Comparison of ENCODE assay signal across 18 cellular contexts in the genomic region with DNA sequence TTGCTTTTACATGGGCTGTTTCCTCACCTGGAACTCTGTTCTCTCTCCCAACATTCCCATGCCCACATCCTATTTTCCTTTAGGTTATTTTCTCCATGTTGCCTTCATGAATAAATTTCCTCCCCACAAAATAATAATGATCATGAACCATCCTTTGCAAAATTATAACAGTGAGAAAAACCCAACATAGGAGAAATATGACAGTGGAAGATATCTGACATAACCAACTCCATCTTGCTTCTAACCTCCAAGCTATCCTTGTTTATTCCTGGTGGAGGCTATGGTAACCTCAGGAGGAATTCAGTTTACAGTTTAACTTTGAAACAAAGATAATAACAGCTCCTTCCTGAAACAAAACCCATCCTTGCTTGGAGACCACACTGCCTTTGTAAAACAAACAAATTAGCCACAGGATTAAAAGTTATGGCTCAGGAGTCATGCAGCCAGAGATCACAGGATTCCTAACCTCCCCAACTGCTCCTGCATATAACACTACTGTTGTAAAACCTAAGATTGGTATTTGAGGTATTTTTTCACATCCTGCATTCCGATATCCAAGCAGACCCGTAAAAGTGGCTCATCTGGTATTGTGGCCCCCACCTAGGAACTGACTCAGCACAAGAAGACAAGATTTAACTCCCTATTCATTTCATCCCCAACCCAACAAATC.
DNase-seq lines count a peak whose midpoint lies in the region; ATAC-seq and TF ChIP-seq lines count a peak whose summit lies in the region.
"Had no signal": no experiment of that assay in that cellular context is flagged by ENCODE, and none has a peak within 500 bp of the region (broad histone marks: within the 10 kb centered on the region; RNA-seq: fewer than 3 reads in every experiment).

No MANE protein-coding gene starts in this region.

- in situ Hi-C loops in IMR-90 (cut with MboI; ENCODE audit: low sequenced_read_pairs), result no loop called here

- POLR2A ChIA-PET in BJ (lab: Charles Lee), result interaction anchor here (0.5 kb wide), 1 partner anchor 8 kb away, joined by 3 read pairs; no protein-coding TSS in a partner anchor
- POLR2A ChIA-PET in IMR-90 (lab: Charles Lee; ENCODE audit: unreplicated experiment), result no interaction called here

- peak; percentile 60 for DNase-seq in BJ (ENCODE audit: low read depth)
- peak; percentile 45 for DNase-seq in IMR-90
- DNase-seq in astrocyte of the hippocampus (ENCODE audit: low read depth, low spot score), result peak; percentile 5
- DNase-seq in kidney tubule cell (ENCODE audit: low spot score), result peak; percentile 99
- no peak for DNase-seq in GM19240 (ENCODE audit: insufficient read length, low spot score)
- no peak for DNase-seq in SW 1271 (lab: John Stamatoyannopoulos, UW)
- DNase-seq: activated T-cell treated with anti-CD3 and anti-CD28 coated beads, Interleukin-2, amount 50 U/mL, for 72 hours; brain microvascular endothelial cell; MV-4-11; naive thymus-derived CD8-positive, alpha-beta T cell; NCI-H1930; NCI-H446; stimulated activated CD4-positive, alpha-beta T cell treated with anti-CD3 and anti-CD28 coated beads, Interleukin-4, amount 100 ng/mL, for 1 hour had no signal

- no peak for TF ChIP-seq CTCF in BJ (IDR thresholded peaks at IDR 0.05; ENCODE audit: insufficient read depth, low read depth, low read length)
- no peak for TF ChIP-seq CTCF in IMR-90 (conservative IDR thresholded peaks at IDR 0.05; ENCODE audit: low read depth, low read length)

- no peak overlapping the region for H4K5ac ChIP-seq in IMR-90 (ENCODE audit: low read depth, low read length)

- no peaks in the 10 kb centered on the region for H3K9me1 ChIP-seq in IMR-90 (ENCODE audit: insufficient read depth, low read length)

- H3K56ac ChIP-seq in IMR-90 (ENCODE audit: extremely low read depth, insufficient read depth, low read length), result no peak overlapping the region

- H3K27ac ChIP-seq in IMR-90 (ENCODE audit: insufficient read depth, low read length), result no peak overlapping the region
- H3K27ac ChIP-seq: brain microvascular endothelial cell, epithelial cell of prostate, gastroesophageal sphincter had no signal

- H3K4me2 ChIP-seq in IMR-90 (ENCODE audit: low read depth, low read length), result no peak overlapping the region

- no peaks in the 10 kb centered on the region for H3K79me1 ChIP-seq in IMR-90 (ENCODE audit: low read depth in 1 of 2, low read length in 2 of 2)

- H3K36me3 ChIP-seq in BJ (ENCODE audit: control insufficient read depth, insufficient read depth, low read length) (no peaks in the 10 kb centered on the region), IMR-90 (ENCODE audit: control insufficient read depth, insufficient read depth, low read length) (no peaks in the 10 kb centered on the region)
- H3K36me3 ChIP-seq: brain microvascular endothelial cell, gastroesophageal sphincter had no signal

- no peak overlapping the region for H4K8ac ChIP-seq in IMR-90 (ENCODE audit: low read depth in 2 of 2, low read length in 2 of 2)

- no peak overlapping the region for H4K91ac ChIP-seq in IMR-90 (ENCODE audit: insufficient read depth, low read depth, low read length)

- peak overlapping the region; percentile 47 for H2BK5ac ChIP-seq in IMR-90 (ENCODE audit: low read depth, low read length, poor library complexity, severe bottlenecking)

- H3K9me3 ChIP-seq in IMR-90 (ENCODE audit: control insufficient read depth, insufficient read depth, low read length), result peaks cover 5% of the 10 kb centered on the region

- H3K4me3 ChIP-seq in BJ (ENCODE audit: low read depth, low read length) (no peak overlapping the region), IMR-90 (ENCODE audit: insufficient read depth, low read depth, low read length) (no peak overlapping the region)
- H3K4me3 ChIP-seq: gastroesophageal sphincter had no signal

- no peak overlapping the region for H2AFZ ChIP-seq in IMR-90 (replicated peaks; ENCODE audit: low read length, poor library complexity)

- WGBS in IMR-90 (ENCODE audit: extremely low coverage in 2 of 2, insufficient read length in 1 of 2), 2 experiments, result 40% methylated on average over 1 of the region's 2 CpGs; no CpG with 5 or more reads in 1 of the 2 experiments

- H2AK5ac ChIP-seq in IMR-90 (ENCODE audit: low read depth, low read length), result no peak overlapping the region

- no peak overlapping the region for H3K4ac ChIP-seq in IMR-90 (ENCODE audit: low read depth, low read length)

- no peak for ATAC-seq in IMR-90 (ENCODE audit: low read depth)
- no peak for ATAC-seq in GM18873 (IDR thresholded peaks at IDR 0.05; ENCODE audit: low FRiP score, unreplicated experiment)
- no peak for ATAC-seq in GM21717 (IDR thresholded peaks at IDR 0.05; ENCODE audit: unreplicated experiment)
- ATAC-seq: activated T-cell treated with anti-CD3 and anti-CD28 coated beads, Interleukin-2, amount 50 U/mL, for 72 hours; gastroesophageal sphincter; naive thymus-derived CD8-positive, alpha-beta T cell; Right ventricle myocardium inferior had no signal

- H3K23ac ChIP-seq in IMR-90 (ENCODE audit: low read depth, low read length), result no peak overlapping the region

- H3K9ac ChIP-seq in IMR-90 (ENCODE audit: low read depth, low read length), result no peak overlapping the region

- CTCF ChIA-PET in BJ (lab: Yijun Ruan, JAX) (no interaction called here), IMR-90 (lab: Yijun Ruan, JAX) (no interaction called here)

- peak overlapping the region; percentile 46; the same call in 1 of the 2 replicates for H2BK20ac ChIP-seq in IMR-90 (ENCODE audit: low read depth, low read length)

- intact Hi-C loops in IMR-90 (cut with micrococcal nuclease), result no loop called here

- no peak overlapping the region for H2BK120ac ChIP-seq in IMR-90 (ENCODE audit: low read depth, low read length)

- no peak overlapping the region for H2BK15ac ChIP-seq in IMR-90 (ENCODE audit: low read depth, low read length)

- no TSS peak for BruUV-seq in IMR-90 (replicated peaks; lab: Mats Ljungman, UMichigan)

- dilution Hi-C loops in IMR-90 (cut with HindIII; ENCODE audit: low sequenced_read_pairs, unreplicated experiment), result no loop called here

- H3K14ac ChIP-seq in IMR-90 (replicated peaks; ENCODE audit: low read depth, low read length), result no peak overlapping the region

- no peak for TF ChIP-seq RAD21 in IMR-90 (IDR thresholded peaks at IDR 0.05; ENCODE audit: low read length)

- no peaks in the 10 kb centered on the region for H4K20me1 ChIP-seq in IMR-90 (ENCODE audit: insufficient read depth, low read length)

- no peaks in the 10 kb centered on the region for H3K27me3 ChIP-seq in BJ (ENCODE audit: control insufficient read depth, insufficient read depth, low read length)
- no peaks in the 10 kb centered on the region; the same call in 1 of the 2 replicates for H3K27me3 ChIP-seq in IMR-90 (ENCODE audit: control insufficient read depth, insufficient read depth, low read length)
- H3K27me3 ChIP-seq: brain microvascular endothelial cell had no signal

- TF ChIP-seq POLR2A in IMR-90 (IDR thresholded peaks at IDR 0.05; ENCODE audit: low read depth, low read length), result no peak

- H2AK9ac ChIP-seq in IMR-90 (replicated peaks; ENCODE audit: low read depth, low read length, poor library complexity), result no peak overlapping the region

- peak overlapping the region; percentile 59; the same call in 1 of the 2 replicates for H3K18ac ChIP-seq in IMR-90 (ENCODE audit: low read depth, low read length)

- no peaks in the 10 kb centered on the region for H3K4me1 ChIP-seq in IMR-90 (ENCODE audit: control insufficient read depth, insufficient read depth, low read length)
- H3K4me1 ChIP-seq: gastroesophageal sphincter had no signal

TF ChIP-seq in IMR-90, 13 proteins besides CTCF, POLR2A, EP300 and RAD21:
- TF ChIP-seq BHLHE40 (IDR thresholded peaks at IDR 0.05; ENCODE audit: low read depth, low read length) (no peak), CHD1 (IDR thresholded peaks at IDR 0.05; ENCODE audit: low read depth, low read length) (no peak), MXI1 (IDR thresholded peaks at IDR 0.05; ENCODE audit: borderline replicate concordance, low read depth, low read length) (no peak), RFX5 (IDR thresholded peaks at IDR 0.05; ENCODE audit: low read depth, low read length) (no peak), RCOR1 (IDR thresholded peaks at IDR 0.05; ENCODE audit: insufficient replicate concordance, low read length) (no peak), MAFK (IDR thresholded peaks at IDR 0.05; ENCODE audit: low read depth, low read length) (no peak), MAZ (IDR thresholded peaks at IDR 0.05; ENCODE audit: borderline replicate concordance, low read depth, low read length) (no peak), CEBPB (IDR thresholded peaks at IDR 0.05; ENCODE audit: low read depth, low read length) (no peak), FOS (IDR thresholded peaks at IDR 0.05; ENCODE audit: low read depth, low read length) (no peak), NFE2L2 (IDR thresholded peaks at IDR 0.05; ENCODE audit: low read depth, low read length) (no peak), SMC3 (IDR thresholded peaks at IDR 0.05; ENCODE audit: low read depth, low read length) (no peak)
- TF ChIP-seq, protein P1, sequence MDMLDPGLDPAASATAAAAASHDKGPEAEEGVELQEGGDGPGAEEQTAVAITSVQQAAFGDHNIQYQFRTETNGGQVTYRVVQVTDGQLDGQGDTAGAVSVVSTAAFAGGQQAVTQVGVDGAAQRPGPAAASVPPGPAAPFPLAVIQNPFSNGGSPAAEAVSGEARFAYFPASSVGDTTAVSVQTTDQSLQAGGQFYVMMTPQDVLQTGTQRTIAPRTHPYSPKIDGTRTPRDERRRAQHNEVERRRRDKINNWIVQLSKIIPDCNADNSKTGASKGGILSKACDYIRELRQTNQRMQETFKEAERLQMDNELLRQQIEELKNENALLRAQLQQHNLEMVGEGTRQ (IDR thresholded peaks at IDR 0.05; ENCODE audit: low read depth, low read length), result no peak
- TF ChIP-seq, protein P2, sequence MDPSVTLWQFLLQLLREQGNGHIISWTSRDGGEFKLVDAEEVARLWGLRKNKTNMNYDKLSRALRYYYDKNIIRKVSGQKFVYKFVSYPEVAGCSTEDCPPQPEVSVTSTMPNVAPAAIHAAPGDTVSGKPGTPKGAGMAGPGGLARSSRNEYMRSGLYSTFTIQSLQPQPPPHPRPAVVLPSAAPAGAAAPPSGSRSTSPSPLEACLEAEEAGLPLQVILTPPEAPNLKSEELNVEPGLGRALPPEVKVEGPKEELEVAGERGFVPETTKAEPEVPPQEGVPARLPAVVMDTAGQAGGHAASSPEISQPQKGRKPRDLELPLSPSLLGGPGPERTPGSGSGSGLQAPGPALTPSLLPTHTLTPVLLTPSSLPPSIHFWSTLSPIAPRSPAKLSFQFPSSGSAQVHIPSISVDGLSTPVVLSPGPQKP (IDR thresholded peaks at IDR 0.05; ENCODE audit: borderline replicate concordance, low read depth, low read length), result no peak
TF ChIP-seq in IMR-90: peak in this region for 0.

Comparison
In these comparisons a context has a peak if more than half of its experiments do, and no peak if none do; other contexts are left out.
1. DNase-seq: peak in BJ (single experiment), IMR-90 (single experiment), astrocyte of the hippocampus (single experiment) and kidney tubule cell (single experiment); none in GM19240 (single experiment) and SW 1271 (0 of 2).